In genomic region chr10:102773320-102773719, GRCh38 we compare ENCODE assay signal across 9 cellular contexts. TPM values are rescaled to one million over a fixed set of nuclear protein-coding genes. Genes with fewer than 3 reads are reported as not detected.
DNase-seq lines count a peak whose midpoint lies in the region; ATAC-seq and TF ChIP-seq lines count a peak whose summit lies in the region.
"Had no signal": no experiment of that assay in that cellular context is flagged by ENCODE, and none has a peak within 500 bp of the region (broad histone marks: within the 10 kb centered on the region; RNA-seq: fewer than 3 reads in every experiment).

No MANE protein-coding gene starts in this region.

- H3K4me1 ChIP-seq in BLaER1 (peaks cover 52% of the 10 kb centered on the region), Karpas-422 (ENCODE audit: low read length) (peaks cover 34% of the 10 kb centered on the region), foreskin keratinocyte (peaks cover 49% of the 10 kb centered on the region), sigmoid colon (peaks cover 0 to 92% (median 73%) of the 10 kb centered on the region in 4 donors)

- ATAC-seq in foreskin keratinocyte (no peak), GM21825 (IDR thresholded peaks at IDR 0.05; ENCODE audit: unreplicated experiment) (no peak)

- no peak for TF ChIP-seq EP300 in sigmoid colon (IDR thresholded peaks at IDR 0.05)

- no peak for TF ChIP-seq CTCF in foreskin keratinocyte (conservative IDR thresholded peaks at IDR 0.05)
- TF ChIP-seq CTCF in sigmoid colon (IDR thresholded peaks at IDR 0.05): no peak
- no peak for TF ChIP-seq CTCF in RWPE1 (conservative IDR thresholded peaks at IDR 0.05; ENCODE audit: low read depth)

- WGBS in sigmoid colon, 2 donors: 61 to 63% methylated on average over 1 of the region's 1 CpG

- POLR2A ChIA-PET in RWPE1 (lab: Yijun Ruan, JAX; ENCODE audit: low non-redundant PET): no interaction called here

- H3K36me3 ChIP-seq in BLaER1: 0 out of 2 replicates have a peak, but pooled peaks cover 4% of the 10 kb centered on the region
- no peaks in the 10 kb centered on the region for H3K36me3 ChIP-seq in Karpas-422 (ENCODE audit: insufficient read depth, low read length)
- no peaks in the 10 kb centered on the region for H3K36me3 ChIP-seq in sigmoid colon

- H3K4me2 ChIP-seq in BLaER1 (peak overlapping the region; percentile 95; the same call in 1 of the 2 replicates), Karpas-422 (ENCODE audit: low read depth, low read length, poor library complexity, severe bottlenecking) (peak overlapping the region; percentile 6)

- H3K4me3 ChIP-seq in BLaER1 (no peak overlapping the region), Karpas-422 (ENCODE audit: low read length) (no peak overlapping the region), sigmoid colon (no peak overlapping the region)

- H3K27ac ChIP-seq in BLaER1: no peak overlapping the region
- peak overlapping the region; percentile 60 for H3K27ac ChIP-seq in Karpas-422 (ENCODE audit: low read length)
- peak overlapping the region; percentile 41 for H3K27ac ChIP-seq in foreskin keratinocyte
- peak overlapping the region; percentile 93 to 99 (median 95) for H3K27ac ChIP-seq in sigmoid colon
- no peak overlapping the region; the same call in 1 of the 2 replicates for H3K27ac ChIP-seq in RWPE1

- H3K27me3 ChIP-seq in BLaER1: no peaks in the 10 kb centered on the region
- H3K27me3 ChIP-seq in Karpas-422 (ENCODE audit: low read length): no peaks in the 10 kb centered on the region
- no peaks in the 10 kb centered on the region for H3K27me3 ChIP-seq in foreskin keratinocyte
- H3K27me3 ChIP-seq in sigmoid colon: no peaks in the 10 kb centered on the region

- no peak overlapping the region for H3K9ac ChIP-seq in BLaER1
- H3K9ac ChIP-seq in Karpas-422 (ENCODE audit: low read length): no peak overlapping the region

- no peak for DNase-seq in Karpas-422
- no peak for DNase-seq in foreskin keratinocyte
- DNase-seq in sigmoid colon: no peak
- no peak for DNase-seq in NCI-H1105 (lab: John Stamatoyannopoulos, UW)
- DNase-seq in RWPE1 (ENCODE audit: low spot score): no peak
- DNase-seq in stimulated activated CD4-positive, alpha-beta T cell treated with anti-CD3 and anti-CD28 coated beads, Interleukin-4, amount 100 ng/mL, for 1 hour: no peak
- DNase-seq: activated CD4-positive, alpha-beta T cell treated with anti-CD3 and anti-CD28 coated beads, Interleukin-2, amount 50 U/mL, for 4 hours had no signal

- H3K9me2 ChIP-seq in Karpas-422 (replicated peaks; ENCODE audit: insufficient read depth, low read length): no peaks in the 10 kb centered on the region

- H4K20me1 ChIP-seq in BLaER1 (no peaks in the 10 kb centered on the region; the same call in 1 of the 2 replicates), Karpas-422 (ENCODE audit: insufficient read depth, low read depth, low read length) (no peaks in the 10 kb centered on the region)

- H3K9me3 ChIP-seq in BLaER1: no peaks in the 10 kb centered on the region
- H3K9me3 ChIP-seq in Karpas-422 (ENCODE audit: low read length): no peaks in the 10 kb centered on the region
- H3K9me3 ChIP-seq in sigmoid colon: no peaks in the 10 kb centered on the region

- H2AFZ ChIP-seq in Karpas-422 (ENCODE audit: low read length): no peak overlapping the region

- TF ChIP-seq POLR2A in sigmoid colon (IDR thresholded peaks at IDR 0.05): no peak

- peaks cover 76% of the 10 kb centered on the region for H3K79me2 ChIP-seq in Karpas-422 (ENCODE audit: low read length)

- intact Hi-C loops in sigmoid colon (cut with DNase I): no loop called here

- CTCF ChIA-PET in RWPE1 (lab: Yijun Ruan, JAX): interaction anchor here (0.7 kb wide), 1 partner anchor 205 kb away, joined by 3 read pairs; no protein-coding TSS in a partner anchor

RNA-seq across cellular contexts. Expression of gene WBP1L, which starts 29.6 kb away (rescaled TPM):
- total RNA-seq in Karpas-422 (2014; rRNA removed; shearing (Covaris generic); ENCODE audit: low replicate concordance): 34.8 and 43.0 TPM in 2 replicates
- total RNA-seq in foreskin keratinocyte: 22.9 and 25.8 TPM in 2 replicates
- polyA plus RNA-seq in foreskin keratinocyte: 10.2 and 11.1 TPM in 2 replicates
- total RNA-seq in sigmoid colon: 100 to 1,000 TPM in 2 of 4 donors, 10 to 100 TPM in 2; 83.8 to 148 (median 115) TPM
- 10 to 100 TPM; 22.9 to 39.3 (median 25.8) TPM for polyA plus RNA-seq in sigmoid colon

RNA-seq across cellular contexts. Expression of gene SFXN2, which starts 58.9 kb away (rescaled TPM):
- total RNA-seq in Karpas-422 (2014; rRNA removed; shearing (Covaris generic); ENCODE audit: low replicate concordance): 10.2 and 25.8 TPM in 2 replicates
- 11.8 and 14.3 TPM in 2 replicates for total RNA-seq in foreskin keratinocyte
- polyA plus RNA-seq in foreskin keratinocyte: 6.7 and 8.2 TPM in 2 replicates
- 1 to 10 TPM in 2 of 4 donors, under 1 TPM in 2; 0.66 to 6.1 (median 1.5) TPM for total RNA-seq in sigmoid colon
- polyA plus RNA-seq in sigmoid colon: 10 to 100 TPM in 1 of 3 donors, 1 to 10 TPM in 2; 2.4 to 11.6 (median 3.0) TPM

RNA-seq across cellular contexts. Expression of gene ARL3, which starts 59.1 kb away (rescaled TPM):
- total RNA-seq in Karpas-422 (2014; rRNA removed; shearing (Covaris generic); ENCODE audit: low replicate concordance): 4.6 and 6.6 TPM in 2 replicates
- total RNA-seq in foreskin keratinocyte (9.3 and 10.0 TPM in 2 replicates), sigmoid colon (10 to 100 TPM in 2 of 4 donors, 1 to 10 TPM in 2; 7.3 to 12.0 (median 9.3) TPM)
- polyA plus RNA-seq in foreskin keratinocyte (15.4 and 16.2 TPM in 2 replicates), sigmoid colon (1 to 10 TPM; 4.6 to 8.4 (median 5.4) TPM)

Comparison
In these comparisons a context has a peak if more than half of its experiments do, and no peak if none do; other contexts are left out.
1. H3K27ac ChIP-seq: peak in Karpas-422 (single experiment), foreskin keratinocyte (single experiment) and sigmoid colon (4 of 4); none in BLaER1 (single experiment) and RWPE1 (single experiment).